Comparison of ENCODE assay signal across 7 cellular contexts in the genomic region with DNA sequence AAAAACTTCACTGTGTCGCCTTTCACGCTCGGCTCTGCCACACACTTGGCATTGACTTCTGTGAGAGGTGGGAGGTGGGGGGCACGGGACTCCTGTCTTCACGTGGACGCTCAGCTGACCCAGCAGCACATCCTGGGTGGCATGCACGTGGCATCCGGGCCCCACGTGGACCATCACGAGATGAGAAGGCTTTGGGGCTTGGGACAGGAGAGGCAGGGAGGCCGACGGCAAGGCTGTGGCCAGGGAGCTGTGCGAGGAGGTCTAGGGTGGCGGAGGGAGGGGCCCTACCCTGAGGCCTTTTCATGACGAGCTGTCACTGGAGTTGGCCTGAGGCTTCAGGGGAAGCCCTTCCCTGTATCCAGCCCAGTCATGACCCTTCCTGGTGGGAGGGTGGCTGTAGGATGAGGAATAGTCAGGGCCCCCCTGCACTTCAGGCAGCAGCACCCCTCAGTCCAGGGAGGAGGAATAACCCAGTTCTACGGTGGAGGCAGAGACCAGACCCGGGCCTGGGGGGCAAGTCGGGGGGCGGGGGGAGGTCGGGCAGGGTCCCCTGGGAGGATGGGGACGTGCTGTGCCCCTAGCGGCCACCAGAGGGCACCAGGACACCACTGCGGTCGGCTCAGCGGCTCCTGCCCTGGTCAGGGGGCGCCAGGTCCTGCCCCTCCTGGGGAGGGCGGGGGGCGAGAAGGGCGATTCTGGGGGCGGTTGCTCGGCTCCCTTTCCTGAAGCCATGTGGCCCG. TPM values are rescaled to one million over a fixed set of nuclear protein-coding genes. Genes with fewer than 3 reads are reported as not detected.
A peak's percentile ranks its signal among the peaks of the same experiment; 100 is the strongest.
DNase-seq lines count a peak whose midpoint lies in the region; ATAC-seq, FAIRE-seq and TF ChIP-seq lines count a peak whose summit lies in the region.
"Had no signal": no experiment of that assay in that cellular context is flagged by ENCODE, and none has a peak within 500 bp of the region (broad histone marks: within the 10 kb centered on the region; RNA-seq: fewer than 3 reads in every experiment).

No MANE protein-coding gene starts in this region.

- no peak overlapping the region for H3K9ac ChIP-seq in H1 (replicated peaks in 1 of 4; ENCODE audit: extremely low read depth in 1 of 4, low read depth in 3 of 4, low read length in 3 of 4)

- H4K20me1 ChIP-seq in H1 (replicated peaks in 1 of 2; ENCODE audit: control insufficient read depth in 1 of 2, insufficient read depth in 2 of 2, low read length in 2 of 2) = peaks cover 0 to 8% of the 10 kb centered on the region in 2 experiments

- H2BK15ac ChIP-seq in H1 (ENCODE audit: low read length) = no peak overlapping the region; the same call in 1 of the 2 replicates

- no peak overlapping the region for H3K14ac ChIP-seq in H1 (ENCODE audit: insufficient read length)

- H4K91ac ChIP-seq in H1 (replicated peaks; ENCODE audit: insufficient read length, low read length) = no peak overlapping the region

- POLR2A ChIA-PET in H1 (lab: Charles Lee; ENCODE audit: partially characterized antibody) = interaction anchor here (0.7 to 1.6 kb wide), 6 partner anchors 15 to 80 kb away, joined by 3 to 4 read pairs (median 4); a partner anchor contains a TSS

- no peak overlapping the region for H3K18ac ChIP-seq in H1 (ENCODE audit: extremely low read depth, low read length)

- no peak overlapping the region for H3K4ac ChIP-seq in H1 (replicated peaks; ENCODE audit: insufficient read length, low read depth, low read length)

- TF ChIP-seq RAD21 in H1 (IDR thresholded peaks at IDR 0.05 in 1 of 2, conservative IDR thresholded peaks at IDR 0.05 in 1 of 2; ENCODE audit: low read depth in 2 of 2, low read length in 2 of 2) = peak; percentile 80 to 83

- no peak for FAIRE-seq in H1 (lab: Jason Lieb, UNC)

- no peak overlapping the region for H2BK20ac ChIP-seq in H1 (ENCODE audit: low read length)

- no peaks in the 10 kb centered on the region for H3K79me2 ChIP-seq in H1 (ENCODE audit: control insufficient read depth in 1 of 2, insufficient read depth in 2 of 2, low read length in 2 of 2)

- no peaks in the 10 kb centered on the region for H3K79me1 ChIP-seq in H1 (ENCODE audit: low read depth, low read length)

- H3K4me1 ChIP-seq in H1 (replicated peaks in 1 of 4; ENCODE audit: control insufficient read depth in 3 of 4, insufficient read depth in 4 of 4, low read length in 3 of 4) = no peaks in the 10 kb centered on the region; a peak in 1 of 7 replicates

- ATAC-seq in GM18519 (IDR thresholded peaks at IDR 0.05; ENCODE audit: low FRiP score, unreplicated experiment) (no peak), HG02623 (IDR thresholded peaks at IDR 0.05; ENCODE audit: unreplicated experiment) (no peak)

- H4K8ac ChIP-seq in H1 (ENCODE audit: extremely low read depth, insufficient read depth, low read length) = no peak overlapping the region; the same call in 1 of the 2 replicates

- TF ChIP-seq CTCF in GM10266 (IDR thresholded peaks at IDR 0.05; ENCODE audit: control insufficient read depth, insufficient read depth, low read depth, missing control alignments) (peak; percentile 88), H1 (IDR thresholded peaks at IDR 0.05; ENCODE audit: control extremely low read depth in 1 of 3, insufficient read depth in 1 of 3, low read depth in 1 of 3, low read length in 3 of 3) (peak in 2 of 3 experiments; percentile 59 to 84; a peak in 3 of 4 replicates)

- 0 out of 2 replicates have a peak overlapping the region, but pooled peaks have one; percentile 50 for H2BK12ac ChIP-seq in H1 (ENCODE audit: low read depth, low read length)

- peak; percentile 85 for DNase-seq in GM10266 (ENCODE audit: extremely low spot score)
- DNase-seq in T1000 (lab: John Stamatoyannopoulos, UW) = peak; percentile 46
- DNase-seq in H1 (ENCODE audit: low read depth in 1 of 2, low spot score in 2 of 2) = peak in 1 of 2 experiments; percentile 92
- DNase-seq in stimulated activated CD4-positive, alpha-beta T cell treated with anti-CD3 and anti-CD28 coated beads, Interleukin-15, amount 100 ng/mL, for 1 hour (ENCODE audit: low read depth in 1 of 2, low spot score in 1 of 2) = peak; percentile 34 to 53

- H2AFZ ChIP-seq in H1 (ENCODE audit: low read length) = no peak overlapping the region

- H3K27me3 ChIP-seq in H1 (replicated peaks in 1 of 4; ENCODE audit: control insufficient read depth in 3 of 4, extremely low read depth in 1 of 4, insufficient read depth in 3 of 4, low read length in 3 of 4) = peaks cover 0 to 29% (median 17%) of the 10 kb centered on the region in 4 experiments; a peak in 6 of 7 replicates

- no peak overlapping the region for H3K27ac ChIP-seq in H1 (ENCODE audit: low read depth, low read length)
- H3K27ac ChIP-seq: SK-N-MC had no signal

- no peaks in the 10 kb centered on the region for H3K9me3 ChIP-seq in H1 (ENCODE audit: insufficient read depth in 2 of 2, low read depth in 1 of 2, low read length in 1 of 2)

- H3K36me3 ChIP-seq in H1 (ENCODE audit: control insufficient read depth in 2 of 4, insufficient read depth in 4 of 4, low read length in 3 of 4) = no peaks in the 10 kb centered on the region

- no peak overlapping the region for H3K4me3 ChIP-seq in H1 (ENCODE audit: extremely low read depth in 1 of 4, insufficient read depth in 2 of 4, low read depth in 3 of 4, low read length in 4 of 4)
- H3K4me3 ChIP-seq: SK-N-MC had no signal

- H4K5ac ChIP-seq in H1 (ENCODE audit: insufficient read length, low read depth, low read length) = no peak overlapping the region

- no peak overlapping the region for H3K23ac ChIP-seq in H1 (ENCODE audit: insufficient read length)

- H2BK5ac ChIP-seq in H1 (ENCODE audit: low read depth, low read length) = no peak overlapping the region

- H3K56ac ChIP-seq in H1 (replicated peaks; ENCODE audit: insufficient read length, low read depth, low read length) = no peak overlapping the region

- CTCF ChIA-PET in H1 (lab: Charles Lee; ENCODE audit: partially characterized antibody) = interaction anchor here (0.6 to 6.9 kb wide), 45 partner anchors 8 to 432 kb away, joined by 3 to 86 read pairs (median 5); a partner anchor contains a TSS

- no peak for TF ChIP-seq POLR2A in H1 (IDR thresholded peaks at IDR 0.05; ENCODE audit: control extremely low read depth in 1 of 2, low read depth in 2 of 2, low read length in 2 of 2)

- H2BK120ac ChIP-seq in H1 (replicated peaks; ENCODE audit: low read depth, low read length) = no peak overlapping the region

- WGBS in H1 (ENCODE audit: extremely low coverage in 1 of 2, insufficient coverage in 1 of 2, insufficient read length in 1 of 2, insufficient replicate concordance in 2 of 2, low coverage in 1 of 2, low lambda C conversion rate in 2 of 2, missing lambda C conversion rate in 1 of 2), 2 experiments = 29% methylated on average over 20 of the region's 32 CpGs; no CpG with 5 or more reads in 1 of the 2 experiments

- no peak for TF ChIP-seq EP300 in H1 (IDR thresholded peaks at IDR 0.05; ENCODE audit: borderline replicate concordance in 1 of 2, low read depth in 2 of 2, low read length in 2 of 2)

- peaks cover 4% of the 10 kb centered on the region; the same call in 1 of the 2 replicates for H3K23me2 ChIP-seq in H1 (ENCODE audit: low read depth, low read length)

- no peak overlapping the region for H2AK5ac ChIP-seq in H1 (ENCODE audit: low read depth, low read length)

- peak overlapping the region in 1 of 2 experiments; percentile 38; a peak in 2 of 4 replicates for H3K4me2 ChIP-seq in H1 (ENCODE audit: insufficient read depth in 1 of 2, low read depth in 2 of 2, low read length in 2 of 2)

RNA-seq across cellular contexts. Expression of a gene that starts 2.0 kb away (rescaled TPM):
- not detected in 2 replicates for total RNA-seq in H1 (2021; fragmentation: NEBNext Ultra II Directional; extraction: Animal tissue kit (Norgen Biotek cat#: 25700))
- polyA plus RNA-seq in H1 (2011; rRNA removed) = not detected in 2 replicates
- polyA plus RNA-seq in H1 (2011; cell fraction: cytosol; rRNA removed) = not detected
- not detected for polyA plus RNA-seq in H1 (2011; cell fraction: nucleus; rRNA removed)
- polyA plus RNA-seq in H1 (2012, experiment 1 of 2) = 0.30 to 0.90 TPM (median 0.58 TPM) in 4 replicates
- 0.20 TPM for polyA plus RNA-seq in H1 (2012, experiment 2 of 2)
- polyA plus RNA-seq in H1 (2013, experiment 1 of 2) = not detected
- not detected for polyA plus RNA-seq in H1 (2013, experiment 2 of 2)
- not detected in 2 replicates for polyA minus RNA-seq in H1 (2011; rRNA and poly(A)+ RNA removed)
- not detected for polyA minus RNA-seq in H1 (2011; cell fraction: cytosol; rRNA and poly(A)+ RNA removed)
- polyA minus RNA-seq in H1 (2011; cell fraction: nucleus; rRNA and poly(A)+ RNA removed) = not detected

RNA-seq across cellular contexts. Expression of a gene that starts 16.0 kb away (rescaled TPM):
- 1.2 and 2.8 TPM in 2 replicates for total RNA-seq in H1 (2021; fragmentation: NEBNext Ultra II Directional; extraction: Animal tissue kit (Norgen Biotek cat#: 25700))
- polyA plus RNA-seq in H1 (2011; rRNA removed) = 3.5 and 12.8 TPM in 2 replicates
- polyA plus RNA-seq in H1 (2011; cell fraction: cytosol; rRNA removed) = 8.3 TPM
- polyA plus RNA-seq in H1 (2011; cell fraction: nucleus; rRNA removed) = 14.5 TPM
- polyA plus RNA-seq in H1 (2012, experiment 1 of 2) = 1.1 to 1.7 TPM (median 1.3 TPM) in 3 of 4 replicates, not detected in the other
- polyA plus RNA-seq in H1 (2012, experiment 2 of 2) = 0.43 TPM
- 3.8 TPM for polyA plus RNA-seq in H1 (2013, experiment 1 of 2)
- 3.2 TPM for polyA plus RNA-seq in H1 (2013, experiment 2 of 2)
- not detected in 2 replicates for polyA minus RNA-seq in H1 (2011; rRNA and poly(A)+ RNA removed)
- polyA minus RNA-seq in H1 (2011; cell fraction: cytosol; rRNA and poly(A)+ RNA removed) = 4.5 TPM
- 3.4 TPM for polyA minus RNA-seq in H1 (2011; cell fraction: nucleus; rRNA and poly(A)+ RNA removed)

RNA-seq across cellular contexts. Expression of a gene that starts 17.6 kb away (rescaled TPM):
- total RNA-seq in H1 (2021; fragmentation: NEBNext Ultra II Directional; extraction: Animal tissue kit (Norgen Biotek cat#: 25700)) = 1.5 TPM in 2 replicates
- polyA plus RNA-seq in H1 (2011; rRNA removed) = 0.39 and 1.2 TPM in 2 replicates
- 0.65 TPM for polyA plus RNA-seq in H1 (2011; cell fraction: cytosol; rRNA removed)
- polyA plus RNA-seq in H1 (2011; cell fraction: nucleus; rRNA removed) = 4.0 TPM
- polyA plus RNA-seq in H1 (2012, experiment 1 of 2) = 0.94 to 1.3 TPM (median 1.00 TPM) in 4 replicates
- 0.51 TPM for polyA plus RNA-seq in H1 (2012, experiment 2 of 2)
- polyA plus RNA-seq in H1 (2013, experiment 1 of 2) = 1.1 TPM
- polyA plus RNA-seq in H1 (2013, experiment 2 of 2) = 1.3 TPM
- 0.06 and 0.10 TPM in 2 replicates for polyA minus RNA-seq in H1 (2011; rRNA and poly(A)+ RNA removed)
- polyA minus RNA-seq in H1 (2011; cell fraction: cytosol; rRNA and poly(A)+ RNA removed) = 0.88 TPM
- 1.3 TPM for polyA minus RNA-seq in H1 (2011; cell fraction: nucleus; rRNA and poly(A)+ RNA removed)

RNA-seq across cellular contexts. Expression of a gene that starts 23.5 kb away (rescaled TPM):
- total RNA-seq in H1 (2021; fragmentation: NEBNext Ultra II Directional; extraction: Animal tissue kit (Norgen Biotek cat#: 25700)) = 30.1 and 32.6 TPM in 2 replicates
- 36.1 and 62.3 TPM in 2 replicates for polyA plus RNA-seq in H1 (2011; rRNA removed)
- 40.0 TPM for polyA plus RNA-seq in H1 (2011; cell fraction: cytosol; rRNA removed)
- 508 TPM for polyA plus RNA-seq in H1 (2011; cell fraction: nucleus; rRNA removed)
- 23.1 to 39.3 TPM (median 34.1 TPM) in 4 replicates for polyA plus RNA-seq in H1 (2012, experiment 1 of 2)
- 21.6 TPM for polyA plus RNA-seq in H1 (2012, experiment 2 of 2)
- 30.7 TPM for polyA plus RNA-seq in H1 (2013, experiment 1 of 2)
- polyA plus RNA-seq in H1 (2013, experiment 2 of 2) = 26.7 TPM
- 5.8 and 7.8 TPM in 2 replicates for polyA minus RNA-seq in H1 (2011; rRNA and poly(A)+ RNA removed)
- 14.6 TPM for polyA minus RNA-seq in H1 (2011; cell fraction: cytosol; rRNA and poly(A)+ RNA removed)
- 47.3 TPM for polyA minus RNA-seq in H1 (2011; cell fraction: nucleus; rRNA and poly(A)+ RNA removed)

RNA-seq across cellular contexts. Expression of a gene that starts 24.9 kb away (rescaled TPM):
- 130 TPM in 2 replicates for total RNA-seq in H1 (2021; fragmentation: NEBNext Ultra II Directional; extraction: Animal tissue kit (Norgen Biotek cat#: 25700))
- 74.7 and 115 TPM in 2 replicates for polyA plus RNA-seq in H1 (2011; rRNA removed)
- polyA plus RNA-seq in H1 (2011; cell fraction: cytosol; rRNA removed) = 102 TPM
- polyA plus RNA-seq in H1 (2011; cell fraction: nucleus; rRNA removed) = 134 TPM
- polyA plus RNA-seq in H1 (2012, experiment 1 of 2) = 82.3 to 121 TPM (median 117 TPM) in 4 replicates
- polyA plus RNA-seq in H1 (2012, experiment 2 of 2) = 111 TPM
- polyA plus RNA-seq in H1 (2013, experiment 1 of 2) = 70.9 TPM
- polyA plus RNA-seq in H1 (2013, experiment 2 of 2) = 66.0 TPM
- 83.7 and 85.6 TPM in 2 replicates for polyA minus RNA-seq in H1 (2011; rRNA and poly(A)+ RNA removed)
- 73.3 TPM for polyA minus RNA-seq in H1 (2011; cell fraction: cytosol; rRNA and poly(A)+ RNA removed)
- 46.5 TPM for polyA minus RNA-seq in H1 (2011; cell fraction: nucleus; rRNA and poly(A)+ RNA removed)
